ENCODE assay signal across 1 cellular context in genomic region chr7:157003445-157004049, GRCh38.
A peak's percentile ranks its signal among the peaks of the same experiment; 100 is the strongest.
TF ChIP-seq lines count a peak whose summit lies in the region.

No MANE protein-coding gene starts in this region.

TF ChIP-seq in HepG2, 621 proteins besides CTCF, POLR2A, EP300 and RAD21:
- TF ChIP-seq DNMT3B (CRISPR knock-in tag; conservative IDR thresholded peaks at IDR 0.05) (no peak), AGO2 (optimal IDR thresholded peaks at IDR 0.05; ENCODE audit: low read depth, low read length) (peak; percentile 18)
